ENCODE assay signal across 7 cellular contexts in genomic region chr4:7831330-7831729, GRCh38.
DNase-seq lines count a peak whose midpoint lies in the region; TF ChIP-seq lines count a peak whose summit lies in the region.

No MANE protein-coding gene starts in this region.

- peak overlapping the region; percentile 33 for H3K4me3 Mint-ChIP-seq in stimulated activated naive CD8-positive, alpha-beta T cell treated with anti-CD3 and anti-CD28 coated beads, Interleukin-15, Interleukin-2, amounts not matched to agents 100 ng/mL and 50 ng/mL, for 24 hours

- H3K27me3 Mint-ChIP-seq in stimulated activated naive CD8-positive, alpha-beta T cell treated with anti-CD3 and anti-CD28 coated beads, Interleukin-15, Interleukin-2, amounts not matched to agents 100 ng/mL and 50 ng/mL, for 24 hours, result no peaks in the 10 kb centered on the region

- no peaks in the 10 kb centered on the region for H3K36me3 ChIP-seq in H7 (replicated peaks; ENCODE audit: control insufficient read depth, insufficient read depth, low read length)

- DNase-seq in HCEC 1CT (peak; percentile 82), T-helper 2 cell (peak in 4 of 5 experiments; percentile 13 to 82 (median 32)), fibroblast of the aortic adventitia (ENCODE audit: low read depth) (peak; percentile 65), AML-193 (lab: John Stamatoyannopoulos, UW) (no peak), H7 (no peak), NCI-H1436 treated with DMSO at 0.1 percent for 48 hours (lab: John Stamatoyannopoulos, UW) (no peak)

- H3K27me3 ChIP-seq in H7 (ENCODE audit: control insufficient read depth, insufficient read depth, low read length), result no peaks in the 10 kb centered on the region

- H3K27ac Mint-ChIP-seq in stimulated activated naive CD8-positive, alpha-beta T cell treated with anti-CD3 and anti-CD28 coated beads, Interleukin-15, Interleukin-2, amounts not matched to agents 100 ng/mL and 50 ng/mL, for 24 hours, result peak overlapping the region; percentile 51

- H3K36me3 Mint-ChIP-seq in stimulated activated naive CD8-positive, alpha-beta T cell treated with anti-CD3 and anti-CD28 coated beads, Interleukin-15, Interleukin-2, amounts not matched to agents 100 ng/mL and 50 ng/mL, for 24 hours (ENCODE audit: low read depth), result peaks cover 22% of the 10 kb centered on the region

- H3K4me3 ChIP-seq in fibroblast of the aortic adventitia (ENCODE audit: low read depth, low read length) (no peak overlapping the region), H7 (ENCODE audit: insufficient read depth, low read depth, low read length) (no peak overlapping the region)

- H3K4me1 Mint-ChIP-seq in stimulated activated naive CD8-positive, alpha-beta T cell treated with anti-CD3 and anti-CD28 coated beads, Interleukin-15, Interleukin-2, amounts not matched to agents 100 ng/mL and 50 ng/mL, for 24 hours (ENCODE audit: low read depth), result peaks cover 56% of the 10 kb centered on the region

- H3K9me3 Mint-ChIP-seq in stimulated activated naive CD8-positive, alpha-beta T cell treated with anti-CD3 and anti-CD28 coated beads, Interleukin-15, Interleukin-2, amounts not matched to agents 100 ng/mL and 50 ng/mL, for 24 hours, result no peaks in the 10 kb centered on the region

- no peak for TF ChIP-seq CTCF in fibroblast of the aortic adventitia (IDR thresholded peaks at IDR 0.05; ENCODE audit: insufficient read depth, low read length)

Comparison
In these comparisons a context has a peak if more than half of its experiments do, and no peak if none do; other contexts are left out.
1. DNase-seq: peak in HCEC 1CT (single experiment), T-helper 2 cell (4 of 5) and fibroblast of the aortic adventitia (single experiment); none in AML-193 (0 of 2), H7 (single experiment) and NCI-H1436 treated with DMSO at 0.1 percent for 48 hours (single experiment).